Comparison of ENCODE assay signal across 22 cellular contexts in genomic region chr9:87824216-87824875, GRCh38. TPM values are rescaled to one million over a fixed set of nuclear protein-coding genes. Genes with fewer than 3 reads are reported as not detected.
DNase-seq lines count a peak whose midpoint lies in the region; ATAC-seq, FAIRE-seq and TF ChIP-seq lines count a peak whose summit lies in the region.
"Had no signal": no experiment of that assay in that cellular context is flagged by ENCODE, and none has a peak within 500 bp of the region (broad histone marks: within the 10 kb centered on the region; RNA-seq: fewer than 3 reads in every experiment).

No MANE protein-coding gene starts in this region.

- CTCF ChIA-PET in H1 (lab: Charles Lee; ENCODE audit: partially characterized antibody), result interaction anchor here (0.8 to 2.1 kb wide), 4 partner anchors 11 to 140 kb away, joined by 3 to 16 read pairs (median 4); no protein-coding TSS in a partner anchor
- CTCF ChIA-PET in activated naive CD4-positive, alpha-beta T cell treated with anti-CD3 and anti-CD28 coated beads for 36 hours (lab: Charles Lee), result no interaction called here

- H3K27ac ChIP-seq in H1 (ENCODE audit: low read depth, low read length), result no peak overlapping the region
- H3K27ac ChIP-seq in testis, result no peak overlapping the region
- H3K27ac ChIP-seq: C4-2B, SJSA1 had no signal

- H3K18ac ChIP-seq in H1 (ENCODE audit: extremely low read depth, low read length), result no peak overlapping the region

- no peak for TF ChIP-seq EP300 in H1 (IDR thresholded peaks at IDR 0.05; ENCODE audit: borderline replicate concordance in 1 of 2, low read depth in 2 of 2, low read length in 2 of 2)

- H2BK12ac ChIP-seq in H1 (ENCODE audit: low read depth, low read length), result no peak overlapping the region

- intact Hi-C loops in testis (cut with DNase I; ENCODE audit: low total_unique reads), result no loop called here
- intact Hi-C loops in activated naive CD4-positive, alpha-beta T cell treated with anti-CD3 and anti-CD28 coated beads for 36 hours (cut with micrococcal nuclease), result no loop called here

- POLR2A ChIA-PET in H1 (lab: Charles Lee; ENCODE audit: partially characterized antibody), result no interaction called here

- peaks cover 8% of the 10 kb centered on the region for H3K4me1 Mint-ChIP-seq in activated naive CD4-positive, alpha-beta T cell treated with anti-CD3 and anti-CD28 coated beads for 36 hours (ENCODE audit: low read depth)
- H3K4me1 Mint-ChIP-seq: IgD-negative memory B cell had no signal

- TF ChIP-seq POLR2A in H1 (IDR thresholded peaks at IDR 0.05; ENCODE audit: control extremely low read depth in 1 of 2, low read depth in 2 of 2, low read length in 2 of 2) (no peak), testis (IDR thresholded peaks at IDR 0.05) (no peak)

- FAIRE-seq in H1 (lab: Jason Lieb, UNC), result no peak
- FAIRE-seq: A204.1, D721Med, GM12878 had no signal

- no peaks in the 10 kb centered on the region for H3K9me3 Mint-ChIP-seq in activated naive CD4-positive, alpha-beta T cell treated with anti-CD3 and anti-CD28 coated beads for 36 hours

- DNase-seq in H7 (peak; percentile 81), H1 (ENCODE audit: low read depth in 1 of 2, low spot score in 2 of 2) (peak in 1 of 2 experiments; percentile 62), islet precursor cell (peak; percentile 50), testis (no peak), MG63 (no peak)
- no peak for DNase-seq in activated naive CD4-positive, alpha-beta T cell treated with anti-CD3 and anti-CD28 coated beads for 36 hours
- DNase-seq: EL, Karpas-422, NCI-H1417 treated with DMSO at 0.1 percent for 48 hours, NCI-H187, NCI-H446, NCI-H526 treated with DMSO at 0.1 percent for 48 hours had no signal

- no peak overlapping the region for H2BK20ac ChIP-seq in H1 (ENCODE audit: low read length)

- no peak overlapping the region for H3K4ac ChIP-seq in H1 (replicated peaks; ENCODE audit: insufficient read length, low read depth, low read length)

- no peak overlapping the region for H2BK120ac ChIP-seq in H1 (replicated peaks; ENCODE audit: low read depth, low read length)

- H3K56ac ChIP-seq in H1 (replicated peaks; ENCODE audit: insufficient read length, low read depth, low read length), result no peak overlapping the region

- no peak overlapping the region for H3K4me3 Mint-ChIP-seq in activated naive CD4-positive, alpha-beta T cell treated with anti-CD3 and anti-CD28 coated beads for 36 hours
- H3K4me3 Mint-ChIP-seq: IgD-negative memory B cell had no signal

- TF ChIP-seq CTCF in H1 (IDR thresholded peaks at IDR 0.05; ENCODE audit: control extremely low read depth in 1 of 3, insufficient read depth in 1 of 3, low read depth in 1 of 3, low read length in 3 of 3), result peak; percentile 63 to 76 (median 69)
- no peak for TF ChIP-seq CTCF in testis (IDR thresholded peaks at IDR 0.05)

- no peaks in the 10 kb centered on the region for H3K36me3 Mint-ChIP-seq in activated naive CD4-positive, alpha-beta T cell treated with anti-CD3 and anti-CD28 coated beads for 36 hours (ENCODE audit: low read depth)
- H3K36me3 Mint-ChIP-seq: IgD-negative memory B cell had no signal

- H2AFZ ChIP-seq in H1 (ENCODE audit: low read length), result no peak overlapping the region

- H4K91ac ChIP-seq in H1 (replicated peaks; ENCODE audit: insufficient read length, low read length), result no peak overlapping the region

- H3K14ac ChIP-seq in H1 (ENCODE audit: insufficient read length), result no peak overlapping the region

- H3K27ac Mint-ChIP-seq in activated naive CD4-positive, alpha-beta T cell treated with anti-CD3 and anti-CD28 coated beads for 36 hours, result no peak overlapping the region
- H3K27ac Mint-ChIP-seq: IgD-negative memory B cell had no signal

- H3K23ac ChIP-seq in H1 (ENCODE audit: insufficient read length), result no peak overlapping the region

- no peaks in the 10 kb centered on the region for H3K27me3 Mint-ChIP-seq in activated naive CD4-positive, alpha-beta T cell treated with anti-CD3 and anti-CD28 coated beads for 36 hours (ENCODE audit: low read depth)

- no peaks in the 10 kb centered on the region for H3K79me2 ChIP-seq in H1 (ENCODE audit: control insufficient read depth in 1 of 2, insufficient read depth in 2 of 2, low read length in 2 of 2)

- H2BK5ac ChIP-seq in H1 (ENCODE audit: low read depth, low read length), result no peak overlapping the region

- WGBS in H1 (ENCODE audit: extremely low coverage in 1 of 2, insufficient coverage in 1 of 2, insufficient read length in 1 of 2, insufficient replicate concordance in 2 of 2, low coverage in 1 of 2, low lambda C conversion rate in 2 of 2, missing lambda C conversion rate in 1 of 2), 2 experiments, result 91% methylated on average over 30 of the region's 31 CpGs; no CpG with 5 or more reads in 1 of the 2 experiments
- 52 to 73% methylated on average over 15 to 31 of the region's 31 CpGs for WGBS in testis, 2 donors

- no peak overlapping the region for H2BK15ac ChIP-seq in H1 (ENCODE audit: low read length)

- H3K36me3 ChIP-seq in H7 (replicated peaks; ENCODE audit: control insufficient read depth, insufficient read depth, low read length) (no peaks in the 10 kb centered on the region), H1 (ENCODE audit: control insufficient read depth in 2 of 4, insufficient read depth in 4 of 4, low read length in 3 of 4) (no peaks in the 10 kb centered on the region), testis (ENCODE audit: low read depth, missing control alignments) (no peaks in the 10 kb centered on the region), MG63 (no peaks in the 10 kb centered on the region)
- H3K36me3 ChIP-seq: HAP-1, SJSA1 had no signal

- no peak overlapping the region for H3K9ac ChIP-seq in H1 (replicated peaks in 1 of 4; ENCODE audit: extremely low read depth in 1 of 4, low read depth in 3 of 4, low read length in 3 of 4)

- H3K4me1 ChIP-seq in H1 (replicated peaks in 1 of 4; ENCODE audit: control insufficient read depth in 3 of 4, insufficient read depth in 4 of 4, low read length in 3 of 4), result no peaks in the 10 kb centered on the region
- H3K4me1 ChIP-seq in testis, result no peaks in the 10 kb centered on the region
- H3K4me1 ChIP-seq: HAP-1 had no signal

- no peak for ATAC-seq in HG03095 (IDR thresholded peaks at IDR 0.05; ENCODE audit: unreplicated experiment)
- ATAC-seq: GM12878, Right ventricle myocardium inferior had no signal

- TF ChIP-seq RAD21 in H1 (IDR thresholded peaks at IDR 0.05 in 1 of 2, conservative IDR thresholded peaks at IDR 0.05 in 1 of 2; ENCODE audit: low read depth in 2 of 2, low read length in 2 of 2), result peak; percentile 56 to 72

- no peak overlapping the region for H2AK5ac ChIP-seq in H1 (ENCODE audit: low read depth, low read length)

- no peak overlapping the region for H3K4me3 ChIP-seq in H7 (ENCODE audit: insufficient read depth, low read depth, low read length)
- H3K4me3 ChIP-seq in H1 (ENCODE audit: extremely low read depth in 1 of 4, insufficient read depth in 2 of 4, low read depth in 3 of 4, low read length in 4 of 4), result no peak overlapping the region
- peak overlapping the region; percentile 27 to 39 for H3K4me3 ChIP-seq in testis
- H3K4me3 ChIP-seq in MG63, result no peak overlapping the region
- H3K4me3 ChIP-seq: GM12878, HAP-1, SJSA1 had no signal

- no peak overlapping the region for H3K4me2 ChIP-seq in H1 (ENCODE audit: insufficient read depth in 1 of 2, low read depth in 2 of 2, low read length in 2 of 2)

- no peaks in the 10 kb centered on the region for H3K23me2 ChIP-seq in H1 (ENCODE audit: low read depth, low read length)

- no peaks in the 10 kb centered on the region for H4K20me1 ChIP-seq in H1 (replicated peaks in 1 of 2; ENCODE audit: control insufficient read depth in 1 of 2, insufficient read depth in 2 of 2, low read length in 2 of 2)

- H3K9me3 ChIP-seq in H1 (ENCODE audit: insufficient read depth in 2 of 2, low read depth in 1 of 2, low read length in 1 of 2) (no peaks in the 10 kb centered on the region), testis (no peaks in the 10 kb centered on the region), MG63 (no peaks in the 10 kb centered on the region)
- H3K9me3 ChIP-seq: HAP-1, SJSA1 had no signal

- H4K5ac ChIP-seq in H1 (ENCODE audit: insufficient read length, low read depth, low read length), result no peak overlapping the region

- no peaks in the 10 kb centered on the region for H3K27me3 ChIP-seq in H7 (ENCODE audit: control insufficient read depth, insufficient read depth, low read length)
- peaks cover 0 to 2% (median 0%) of the 10 kb centered on the region in 4 experiments; a peak in 1 of 7 replicates for H3K27me3 ChIP-seq in H1 (replicated peaks in 1 of 4; ENCODE audit: control insufficient read depth in 3 of 4, extremely low read depth in 1 of 4, insufficient read depth in 3 of 4, low read length in 3 of 4)
- H3K27me3 ChIP-seq in testis, result no peaks in the 10 kb centered on the region
- no peaks in the 10 kb centered on the region for H3K27me3 ChIP-seq in MG63
- H3K27me3 ChIP-seq: SJSA1 had no signal

- H3K79me1 ChIP-seq in H1 (ENCODE audit: low read depth, low read length), result no peaks in the 10 kb centered on the region

- no peak overlapping the region for H4K8ac ChIP-seq in H1 (ENCODE audit: extremely low read depth, insufficient read depth, low read length)

TF ChIP-seq in H1, 55 proteins besides CTCF, POLR2A, EP300 and RAD21 (continues in another document):
- TF ChIP-seq SP1 (IDR thresholded peaks at IDR 0.05; ENCODE audit: low read depth, low read length) (no peak), ASH2L (IDR thresholded peaks at IDR 0.05; ENCODE audit: low read length) (no peak), SP2 (IDR thresholded peaks at IDR 0.05; ENCODE audit: low read length) (no peak), NRF1 (IDR thresholded peaks at IDR 0.05; ENCODE audit: low read depth, low read length) (no peak), SRF (IDR thresholded peaks at IDR 0.05; ENCODE audit: low read depth, low read length) (no peak), BACH1 (IDR thresholded peaks at IDR 0.05; ENCODE audit: low read length) (no peak)

RNA-seq across cellular contexts. Expression of gene SPATA31E1, which starts 58.3 kb away (rescaled TPM):
- 0.07 TPM in 1 of 2 replicates, not detected in the other for total RNA-seq in H7 (2014; rRNA removed; shearing (Covaris generic))
- 0.09 TPM in 1 of 2 replicates, not detected in the other for total RNA-seq in H1 (2021; fragmentation: NEBNext Ultra II Directional; extraction: Animal tissue kit (Norgen Biotek cat#: 25700))
- 0.05 and 0.09 TPM in 2 replicates for polyA plus RNA-seq in H1 (2011; rRNA removed)
- polyA plus RNA-seq in H1 (2011; cell fraction: cytosol; rRNA removed), result 0.08 TPM
- polyA plus RNA-seq in H1 (2011; cell fraction: nucleus; rRNA removed), result 0.24 TPM
- polyA plus RNA-seq in H1 (2012, experiment 1 of 2), result 0.08 to 0.14 TPM (median 0.08 TPM) in 3 of 4 replicates, not detected in the other
- polyA plus RNA-seq in H1 (2012, experiment 2 of 2), result 0.04 TPM
- 0.08 TPM for polyA plus RNA-seq in H1 (2013, experiment 1 of 2)
- polyA plus RNA-seq in H1 (2013, experiment 2 of 2), result 0.06 TPM
- 0.22 and 0.32 TPM in 2 replicates for polyA minus RNA-seq in H1 (2011; rRNA and poly(A)+ RNA removed)
- not detected for polyA minus RNA-seq in H1 (2011; cell fraction: cytosol; rRNA and poly(A)+ RNA removed)
- 0.60 TPM for polyA minus RNA-seq in H1 (2011; cell fraction: nucleus; rRNA and poly(A)+ RNA removed)
- 1 to 10 TPM; 4.6 to 4.8 TPM for total RNA-seq in testis
- 25.0 TPM for polyA plus RNA-seq in testis (ENCODE audit: insufficient read depth, low read depth, low replicate concordance)
- total RNA-seq in MG63 (2014; rRNA removed; shearing (Covaris generic); ENCODE audit: low replicate concordance), result not detected in 2 replicates
- not detected for total RNA-seq in activated naive CD4-positive, alpha-beta T cell treated with anti-CD3 and anti-CD28 coated beads for 36 hours
- total RNA-seq: GM12878, M059J, Right ventricle myocardium inferior had no signal
- polyA plus RNA-seq: GM12878, IgD-negative memory B cell had no signal

Comparison
In these comparisons a context has a peak if more than half of its experiments do, and no peak if none do; other contexts are left out.
1. DNase-seq: peak in H7 (single experiment) and islet precursor cell (single experiment); none in testis (single experiment), MG63 (single experiment) and activated naive CD4-positive, alpha-beta T cell treated with anti-CD3 and anti-CD28 coated beads for 36 hours (single experiment).
2. H3K4me3 ChIP-seq: peak in testis (2 of 2); none in H7 (single experiment), H1 (0 of 4) and MG63 (single experiment).
3. CTCF ChIP-seq: peak in H1 (3 of 3); none in testis (0 of 3).